31 cellular contexts compared by ENCODE assay signal in genomic region chr16:76235426-76235825, GRCh38.
"Had no signal": no experiment of that assay in that cellular context is flagged by ENCODE, and none has a peak within 500 bp of the region (broad histone marks: within the 10 kb centered on the region; RNA-seq: fewer than 3 reads in every experiment).

No MANE protein-coding gene starts in this region.

- DNase-seq: activated CD4-positive, alpha-beta T cell treated with anti-CD3 and anti-CD28 coated beads for 36 hours; activated CD4-positive, alpha-beta T cell treated with anti-CD3 and anti-CD28 coated beads, Interleukin-2, amount 50 U/mL, for 4 hours; activated CD4-positive, CD25-positive, alpha-beta regulatory T cell; activated naive CD4-positive, alpha-beta T cell; activated T-cell treated with anti-CD3 and anti-CD28 coated beads for 4 hours; activated T-cell treated with anti-CD3 and anti-CD28 coated beads, Interleukin-2, amount 50 U/mL, for 72 hours; anterior cingulate cortex; body of pancreas; dermis blood vessel endothelial cell; effector CD4-positive, alpha-beta T cell; foreskin keratinocyte; hypothalamus; immature natural killer cell; left colon; mammary epithelial cell; naive B cell; nucleus accumbens; retina; stimulated activated CD4-positive, alpha-beta T cell treated with anti-CD3 and anti-CD28 coated beads, Interleukin-1b, Interleukin-23, amount 100 ng/mL, for 48 hours; stimulated activated CD4-positive, alpha-beta T cell treated with anti-CD3 and anti-CD28 coated beads, Interleukin-4, amount 100 ng/mL, for 4 hours; stimulated activated CD8-positive, alpha-beta memory T cell treated with anti-CD3 and anti-CD28 coated beads, Interleukin-4, amount 100 ng/mL, for 48 hours; stimulated activated naive B cell treated with anti-CD40 and anti-IgM and Interleukin-4, amounts not matched to agents 10 μg/mL and 1 μg/mL and 100 μg/mL, for 72 hours; stomach; tibial artery had no signal

- FAIRE-seq: colon, kidney had no signal

- H3K4me3 ChIP-seq: body of pancreas, esophagus muscularis mucosa, heart left ventricle, pancreas, prostate gland, smooth muscle cell, stomach, tibial artery had no signal
